Comparison of ENCODE assay signal across 8 cellular contexts in the genomic region with DNA sequence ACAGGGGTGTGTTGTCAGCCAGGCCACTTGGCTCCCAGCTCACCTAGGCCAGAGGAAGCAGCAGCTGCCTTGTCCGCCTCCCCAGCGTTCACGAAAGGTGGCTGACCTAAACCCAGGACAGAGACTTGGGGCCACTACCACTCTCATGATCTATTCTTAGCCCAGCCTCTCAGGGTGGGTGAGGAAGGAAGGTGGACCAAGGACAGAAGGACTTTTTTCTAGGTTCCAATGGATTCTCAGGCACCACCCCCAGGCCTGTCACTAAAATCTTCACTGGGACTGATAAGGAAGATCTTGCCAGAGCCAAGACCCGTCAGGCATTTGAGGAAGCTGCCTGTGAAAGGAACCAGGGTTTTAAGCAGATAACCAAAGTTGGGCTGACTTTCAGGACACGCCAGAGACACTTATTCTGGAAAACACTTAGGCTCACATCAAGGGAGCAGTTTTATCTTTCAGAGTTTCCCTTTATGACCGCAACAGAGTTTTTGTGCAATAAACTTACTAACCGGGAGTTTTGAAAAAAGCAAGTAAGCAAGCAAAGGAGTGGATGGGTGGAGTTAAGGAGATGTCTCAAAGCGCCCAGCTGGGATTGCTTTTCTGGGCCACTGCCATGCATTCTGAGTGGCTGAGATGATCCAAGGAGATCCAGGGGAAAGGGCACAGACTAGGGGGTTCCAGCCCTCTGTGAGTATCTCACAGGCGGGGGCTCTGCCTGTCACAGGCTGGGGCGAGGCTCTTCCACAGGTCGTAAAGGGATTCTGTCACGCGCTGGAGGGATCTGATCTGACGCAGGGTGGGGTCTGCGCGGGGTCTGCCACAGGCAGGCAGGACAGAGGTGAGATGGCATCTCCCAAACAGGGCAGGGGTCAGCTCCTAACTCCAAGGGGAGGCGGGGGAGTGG. TPM values are rescaled to one million over a fixed set of nuclear protein-coding genes. Genes with fewer than 3 reads are reported as not detected.
DNase-seq lines count a peak whose midpoint lies in the region; ATAC-seq and TF ChIP-seq lines count a peak whose summit lies in the region.

No MANE protein-coding gene starts in this region.

- no peak overlapping the region for H3K27ac ChIP-seq in SK-N-SH (ENCODE audit: low read depth in 2 of 2, low read length in 1 of 2)

- H3K4me3 ChIP-seq in SK-N-SH (ENCODE audit: low read depth in 2 of 2, low read length in 1 of 2) (peak overlapping the region; percentile 81 to 92), mucosa of descending colon (peak overlapping the region; percentile 56)

- H3K36me3 ChIP-seq in SK-N-SH (replicated peaks in 1 of 2; ENCODE audit: control insufficient read depth in 1 of 2, insufficient read depth in 2 of 2, low read length in 1 of 2) (peaks cover 2 to 3% of the 10 kb centered on the region in 2 experiments), mucosa of descending colon (ENCODE audit: low read depth) (no peaks in the 10 kb centered on the region)

- DNase-seq in AG08396 (ENCODE audit: low spot score) (peak; percentile 77), SK-N-SH (no peak), epidermal melanocyte (ENCODE audit: insufficient read length, low spot score) (peak; percentile 58), mucosa of descending colon (peak in 2 of 3 donors; percentile 49 to 67), retina (no peak), NCI-H510A (lab: John Stamatoyannopoulos, UW) (no peak)

- no peak for TF ChIP-seq CTCF in SK-N-SH (IDR thresholded peaks at IDR 0.05)
- no peak for TF ChIP-seq CTCF in mucosa of descending colon (IDR thresholded peaks at IDR 0.05)

- H3K27me3 ChIP-seq in SK-N-SH (ENCODE audit: insufficient read depth) = no peaks in the 10 kb centered on the region

- 49% methylated on average over 9 of the region's 17 CpGs for WGBS in SK-N-SH (ENCODE audit: low lambda C conversion rate)

- H3F3A ChIP-seq in SK-N-SH (replicated peaks; ENCODE audit: insufficient read depth) = no peaks in the 10 kb centered on the region

- POLR2A ChIA-PET in SK-N-SH (lab: Yijun Ruan, JAX) = interaction anchor here (0.7 kb wide), 1 partner anchor 63 kb away, joined by 4 read pairs; a partner anchor contains a TSS

- H2AFZ ChIP-seq in SK-N-SH (ENCODE audit: low read depth) = peak overlapping the region; percentile 98

- TF ChIP-seq RAD21 in SK-N-SH (IDR thresholded peaks at IDR 0.05; ENCODE audit: low read length) = no peak

- peak overlapping the region; percentile 95 for H3K4me2 ChIP-seq in SK-N-SH

- no peaks in the 10 kb centered on the region for H3K9me2 ChIP-seq in SK-N-SH

- CTCF ChIA-PET in SK-N-SH (lab: Yijun Ruan, JAX) = interaction anchor here (0.8 to 10.7 kb wide), 27 partner anchors 9 to 196 kb away, joined by 3 to 264 read pairs (median 6); a partner anchor contains a TSS

- no peaks in the 10 kb centered on the region for H4K20me1 ChIP-seq in SK-N-SH (ENCODE audit: insufficient read depth)

- peaks cover 4 to 10% of the 10 kb centered on the region in 2 experiments; a peak in 1 of 4 replicates for H3K4me1 ChIP-seq in SK-N-SH (ENCODE audit: control insufficient read depth in 1 of 2, insufficient read depth in 2 of 2, low read depth in 1 of 2, low read length in 1 of 2)
- H3K4me1 ChIP-seq in mucosa of descending colon (ENCODE audit: low read depth) = peaks cover 5% of the 10 kb centered on the region

- TF ChIP-seq EP300 in SK-N-SH (IDR thresholded peaks at IDR 0.05; ENCODE audit: borderline replicate concordance in 1 of 2, low read depth in 1 of 2, low read length in 1 of 2) = no peak

- intact Hi-C loops in mucosa of descending colon (cut with DNase I, micrococcal nuclease) = loop anchor here (5.0 kb wide), 1 partner anchor 93 kb away; no protein-coding TSS in a partner anchor

- H3K9me3 ChIP-seq in SK-N-SH = no peaks in the 10 kb centered on the region
- H3K9me3 ChIP-seq in mucosa of descending colon = no peaks in the 10 kb centered on the region

- H3K9ac ChIP-seq in SK-N-SH = peak overlapping the region; percentile 71

- peaks cover 13% of the 10 kb centered on the region; the same call in 1 of the 2 replicates for H3K79me2 ChIP-seq in SK-N-SH (ENCODE audit: insufficient read depth)

- peak; percentile 13 for ATAC-seq in GM21737 (IDR thresholded peaks at IDR 0.05; ENCODE audit: unreplicated experiment)
- ATAC-seq in mucosa of descending colon = peak; percentile 42
- no peak for ATAC-seq in HG03378 (IDR thresholded peaks at IDR 0.05; ENCODE audit: unreplicated experiment)

TF ChIP-seq in SK-N-SH, 30 proteins besides CTCF, POLR2A, EP300 and RAD21:
- TF ChIP-seq CHD2 (IDR thresholded peaks at IDR 0.05; ENCODE audit: low read length, partially characterized antibody) = no peak
- no peak for TF ChIP-seq ELF1 (IDR thresholded peaks at IDR 0.05)

RNA-seq across cellular contexts. Expression of a gene that starts 1.0 kb away (rescaled TPM):
- 2.8 and 3.6 TPM in 2 replicates for polyA plus RNA-seq in SK-N-SH (2012; rRNA removed)
- 3.4 and 3.8 TPM in 2 replicates for polyA plus RNA-seq in SK-N-SH (2012; cell fraction: cytosol; rRNA removed)
- 2.6 and 4.4 TPM in 2 replicates for polyA plus RNA-seq in SK-N-SH (2012; cell fraction: nucleus; rRNA removed)
- total RNA-seq in mucosa of descending colon = 10 to 100 TPM; 10.9 to 12.6 (median 10.9) TPM

RNA-seq across cellular contexts. Expression of a gene that starts 26.8 kb away (rescaled TPM):
- not detected in 2 replicates for polyA plus RNA-seq in SK-N-SH (2012; rRNA removed)
- polyA plus RNA-seq in SK-N-SH (2012; cell fraction: cytosol; rRNA removed) = not detected in 2 replicates
- polyA plus RNA-seq in SK-N-SH (2012; cell fraction: nucleus; rRNA removed) = not detected in 2 replicates
- not detected for total RNA-seq in mucosa of descending colon

RNA-seq across cellular contexts. Expression of a gene that starts 45.5 kb away (rescaled TPM):
- not detected in 2 replicates for polyA plus RNA-seq in SK-N-SH (2012; rRNA removed)
- polyA plus RNA-seq in SK-N-SH (2012; cell fraction: cytosol; rRNA removed) = not detected in 2 replicates
- polyA plus RNA-seq in SK-N-SH (2012; cell fraction: nucleus; rRNA removed) = not detected in 2 replicates
- total RNA-seq in mucosa of descending colon = 100 to 1,000 TPM; 125 to 332 (median 237) TPM

Comparison
In these comparisons a context has a peak if more than half of its experiments do, and no peak if none do; other contexts are left out.
1. DNase-seq: peak in AG08396 (single experiment), epidermal melanocyte (single experiment) and mucosa of descending colon (2 of 3); none in SK-N-SH (single experiment), retina (single experiment) and NCI-H510A (single experiment).